In genomic region chr6:44309092-44309491, GRCh38 we compare ENCODE assay signal across 18 cellular contexts. TPM values are rescaled to one million over a fixed set of nuclear protein-coding genes. Genes with fewer than 3 reads are reported as not detected.
DNase-seq lines count a peak whose midpoint lies in the region; ATAC-seq and TF ChIP-seq lines count a peak whose summit lies in the region.
"Had no signal": no experiment of that assay in that cellular context is flagged by ENCODE, and none has a peak within 500 bp of the region (broad histone marks: within the 10 kb centered on the region; RNA-seq: fewer than 3 reads in every experiment).

No MANE protein-coding gene starts in this region.

- H3K4me3 Mint-ChIP-seq in neural progenitor cell = no peak overlapping the region
- H3K4me3 Mint-ChIP-seq: CD4-positive, alpha-beta T cell had no signal

- H3K9me3 ChIP-seq in IMR-90 (ENCODE audit: control insufficient read depth, insufficient read depth, low read length) (no peaks in the 10 kb centered on the region), neuronal stem cell (replicated peaks in 1 of 2; ENCODE audit: control insufficient read depth in 2 of 2, insufficient read depth in 1 of 2, low read depth in 1 of 2, low read length in 2 of 2) (no peaks in the 10 kb centered on the region), neural progenitor cell (ENCODE audit: low read depth) (no peaks in the 10 kb centered on the region)

- peak overlapping the region; percentile 88 for H3K4ac ChIP-seq in IMR-90 (ENCODE audit: low read depth, low read length)
- no peak overlapping the region for H3K4ac ChIP-seq in neuronal stem cell (ENCODE audit: low read length)

- CTCF ChIA-PET in IMR-90 (lab: Yijun Ruan, JAX) = interaction anchor here (0.7 kb wide), 1 partner anchor 675 kb away, joined by 3 read pairs; no protein-coding TSS in a partner anchor

- intact Hi-C loops in IMR-90 (cut with micrococcal nuclease) = no loop called here

- peaks cover 20 to 24% of the 10 kb centered on the region in 2 experiments for H3K79me1 ChIP-seq in IMR-90 (ENCODE audit: low read depth in 1 of 2, low read length in 2 of 2)
- peaks cover 6% of the 10 kb centered on the region for H3K79me1 ChIP-seq in neuronal stem cell (ENCODE audit: low read depth, low read length)

- POLR2A ChIA-PET in IMR-90 (lab: Charles Lee; ENCODE audit: unreplicated experiment) = no interaction called here

- no peak overlapping the region for H3K27ac Mint-ChIP-seq in neural progenitor cell
- H3K27ac Mint-ChIP-seq: CD4-positive, alpha-beta T cell had no signal

- peak; percentile 92 for DNase-seq in GM04503 (ENCODE audit: low read depth)
- DNase-seq in IMR-90 = peak; percentile 85
- peak; percentile 68 for DNase-seq in epithelial cell of prostate (ENCODE audit: low read depth, low spot score)
- no peak for DNase-seq in neuronal stem cell (ENCODE audit: low spot score)
- DNase-seq in GOT3 (lab: John Stamatoyannopoulos, UW) = no peak
- DNase-seq in neural progenitor cell (ENCODE audit: low spot score) = no peak
- DNase-seq: activated CD8-positive, alpha-beta memory T cell treated with anti-CD3 and anti-CD28 coated beads for 24 hours; activated gamma-delta T cell; CD4-positive, alpha-beta T cell; effector CD8-positive, alpha-beta T cell; HCEC 1CT; NCI-H187 treated with DMSO at 0.1 percent for 48 hours; NCI-H748 treated with DMSO at 0.1 percent for 48 hours; SHP77 had no signal

- H2AK9ac ChIP-seq in IMR-90 (replicated peaks; ENCODE audit: low read depth, low read length, poor library complexity) = peak overlapping the region; percentile 53

- no peak overlapping the region for H2BK15ac ChIP-seq in IMR-90 (ENCODE audit: low read depth, low read length)
- H2BK15ac ChIP-seq in neuronal stem cell (ENCODE audit: low read length) = no peak overlapping the region

- no peaks in the 10 kb centered on the region for H3K9me3 Mint-ChIP-seq in neural progenitor cell
- H3K9me3 Mint-ChIP-seq: CD4-positive, alpha-beta T cell had no signal

- peaks cover 10% of the 10 kb centered on the region for H3K9me1 ChIP-seq in IMR-90 (ENCODE audit: insufficient read depth, low read length)

- no peak for TF ChIP-seq RAD21 in IMR-90 (IDR thresholded peaks at IDR 0.05; ENCODE audit: low read length)

- H3K56ac ChIP-seq in IMR-90 (ENCODE audit: extremely low read depth, insufficient read depth, low read length) = no peak overlapping the region

- dilution Hi-C loops in IMR-90 (cut with HindIII; ENCODE audit: low sequenced_read_pairs, unreplicated experiment) = no loop called here

- H3K27ac ChIP-seq in IMR-90 (ENCODE audit: insufficient read depth, low read length) = peak overlapping the region; percentile 30; the same call in 1 of the 2 replicates
- H3K27ac ChIP-seq in epithelial cell of prostate = peak overlapping the region; percentile 43
- no peak overlapping the region for H3K27ac ChIP-seq in neuronal stem cell (replicated peaks; ENCODE audit: low read length)
- no peak overlapping the region for H3K27ac ChIP-seq in neural progenitor cell

- H3K9ac ChIP-seq in IMR-90 (ENCODE audit: low read depth, low read length) (no peak overlapping the region), neuronal stem cell (ENCODE audit: low read depth, low read length, poor library complexity) (no peak overlapping the region), neural progenitor cell (no peak overlapping the region)

- H3K18ac ChIP-seq in IMR-90 (ENCODE audit: low read depth, low read length) (peak overlapping the region; percentile 64; the same call in 1 of the 2 replicates), neuronal stem cell (ENCODE audit: low read length) (no peak overlapping the region)

- ATAC-seq in IMR-90 (ENCODE audit: low read depth) (peak; percentile 46), HG03095 (IDR thresholded peaks at IDR 0.05; ENCODE audit: unreplicated experiment) (no peak)

- in situ Hi-C loops in IMR-90 (cut with MboI; ENCODE audit: low sequenced_read_pairs) = no loop called here

- H3K27me3 ChIP-seq in IMR-90 (ENCODE audit: control insufficient read depth, insufficient read depth, low read length) (no peaks in the 10 kb centered on the region), neuronal stem cell (ENCODE audit: control insufficient read depth in 3 of 3, insufficient read depth in 3 of 3, low read depth in 1 of 3, low read length in 3 of 3) (no peaks in the 10 kb centered on the region), neural progenitor cell (no peaks in the 10 kb centered on the region)

- H2AK5ac ChIP-seq in IMR-90 (ENCODE audit: low read depth, low read length) = peak overlapping the region; percentile 44; the same call in 1 of the 2 replicates
- no peak overlapping the region for H2AK5ac ChIP-seq in neuronal stem cell (ENCODE audit: low read depth, low read length)

- no peak for TF ChIP-seq POLR2A in IMR-90 (IDR thresholded peaks at IDR 0.05; ENCODE audit: low read depth, low read length)

- H3K23ac ChIP-seq in IMR-90 (ENCODE audit: low read depth, low read length) (peak overlapping the region; percentile 72; the same call in 1 of the 2 replicates), neuronal stem cell (ENCODE audit: low read depth, low read length, poor library complexity) (no peak overlapping the region)

- H3K14ac ChIP-seq in IMR-90 (replicated peaks; ENCODE audit: low read depth, low read length) (peak overlapping the region; percentile 93), neuronal stem cell (ENCODE audit: low read length) (no peak overlapping the region)

- peaks cover 3% of the 10 kb centered on the region for H3F3A ChIP-seq in neural progenitor cell (ENCODE audit: low read depth)

- H3K4me3 ChIP-seq in IMR-90 (ENCODE audit: insufficient read depth, low read depth, low read length) (no peak overlapping the region), neuronal stem cell (ENCODE audit: low read length in 2 of 2) (no peak overlapping the region), neural progenitor cell (no peak overlapping the region)

- peak overlapping the region; percentile 88 for H2BK20ac ChIP-seq in IMR-90 (ENCODE audit: low read depth, low read length)

- TF ChIP-seq CTCF in IMR-90 (conservative IDR thresholded peaks at IDR 0.05; ENCODE audit: low read depth, low read length) = no peak
- TF ChIP-seq CTCF in neural progenitor cell (IDR thresholded peaks at IDR 0.05) = no peak

- H4K8ac ChIP-seq in IMR-90 (ENCODE audit: low read depth in 2 of 2, low read length in 2 of 2) (peak overlapping the region in 1 of 2 experiments; percentile 82; a peak in 3 of 4 replicates), neuronal stem cell (ENCODE audit: low read depth, low read length) (no peak overlapping the region)

- peak overlapping the region; percentile 87; the same call in 1 of the 2 replicates for H4K5ac ChIP-seq in IMR-90 (ENCODE audit: low read depth, low read length)

- H2BK120ac ChIP-seq in IMR-90 (ENCODE audit: low read depth, low read length) (peak overlapping the region; percentile 91), neuronal stem cell (ENCODE audit: low read depth, low read length) (no peak overlapping the region)

- H3K36me3 ChIP-seq in IMR-90 (ENCODE audit: control insufficient read depth, insufficient read depth, low read length) = peaks cover 53% of the 10 kb centered on the region
- peaks cover 63 to 80% of the 10 kb centered on the region in 2 donors for H3K36me3 ChIP-seq in neuronal stem cell (replicated peaks in 1 of 2; ENCODE audit: control insufficient read depth in 2 of 2, insufficient read depth in 2 of 2, low read length in 2 of 2)
- no peaks in the 10 kb centered on the region for H3K36me3 ChIP-seq in neural progenitor cell

- H2BK12ac ChIP-seq in neuronal stem cell (ENCODE audit: low read length) = no peak overlapping the region

- peaks cover 18% of the 10 kb centered on the region for H3K4me1 Mint-ChIP-seq in neural progenitor cell

- peaks cover 18% of the 10 kb centered on the region for H3K79me2 ChIP-seq in neural progenitor cell (ENCODE audit: low read depth)

- H4K20me1 ChIP-seq in IMR-90 (ENCODE audit: insufficient read depth, low read length) (no peaks in the 10 kb centered on the region), neural progenitor cell (ENCODE audit: low read depth) (peaks cover 3% of the 10 kb centered on the region)

- H3K4me2 ChIP-seq in IMR-90 (ENCODE audit: low read depth, low read length) (no peak overlapping the region), neuronal stem cell (ENCODE audit: insufficient read depth, low read length, poor library complexity, severe bottlenecking) (no peak overlapping the region), neural progenitor cell (no peak overlapping the region)

- no peaks in the 10 kb centered on the region for H3K27me3 Mint-ChIP-seq in neural progenitor cell (ENCODE audit: insufficient read depth, low read depth)
- H3K27me3 Mint-ChIP-seq: CD4-positive, alpha-beta T cell had no signal

- H2AFZ ChIP-seq in IMR-90 (replicated peaks; ENCODE audit: low read length, poor library complexity) = no peak overlapping the region
- no peak overlapping the region for H2AFZ ChIP-seq in neuronal stem cell (ENCODE audit: low read length)
- no peak overlapping the region for H2AFZ ChIP-seq in neural progenitor cell (replicated peaks)

- peak overlapping the region; percentile 85 for H4K91ac ChIP-seq in IMR-90 (ENCODE audit: insufficient read depth, low read depth, low read length)
- H4K91ac ChIP-seq in neuronal stem cell (ENCODE audit: low read depth, low read length, poor library complexity) = no peak overlapping the region

- H3K36me3 Mint-ChIP-seq in neural progenitor cell = peaks cover 25% of the 10 kb centered on the region

- H3K4me1 ChIP-seq in IMR-90 (ENCODE audit: control insufficient read depth, insufficient read depth, low read length) = peaks cover 8% of the 10 kb centered on the region
- peaks cover 4 to 8% of the 10 kb centered on the region in 2 donors for H3K4me1 ChIP-seq in neuronal stem cell (ENCODE audit: control insufficient read depth in 2 of 2, insufficient read depth in 1 of 2, low read depth in 1 of 2, low read length in 2 of 2)
- peaks cover 3% of the 10 kb centered on the region for H3K4me1 ChIP-seq in neural progenitor cell

- peak overlapping the region; percentile 85 for H2BK5ac ChIP-seq in IMR-90 (ENCODE audit: low read depth, low read length, poor library complexity, severe bottlenecking)
- peak overlapping the region; percentile 58 for H2BK5ac ChIP-seq in neuronal stem cell (ENCODE audit: low read length)

- BruUV-seq in IMR-90 (replicated peaks; lab: Mats Ljungman, UMichigan) = no TSS peak

- no CpG with 5 or more reads among the region's 2 CpGs for WGBS in IMR-90 (ENCODE audit: extremely low coverage in 2 of 2, insufficient read length in 1 of 2), 2 experiments
- WGBS in neuronal stem cell (ENCODE audit: extremely low coverage in 2 of 2, insufficient read length in 2 of 2, insufficient replicate concordance in 1 of 2), 2 donors = no CpG with 5 or more reads among the region's 2 CpGs

RNA-seq across cellular contexts. Expression of gene AARS2, which starts 4.1 kb away (rescaled TPM):
- total RNA-seq in IMR-90 (2012; rRNA removed) (10.4 and 10.8 TPM in 2 replicates), neural progenitor cell (ENCODE audit: low replicate concordance) (16.1 and 29.3 TPM in 2 replicates)
- polyA plus RNA-seq in IMR-90 (2012; rRNA removed) = 9.1 and 10.3 TPM in 2 replicates
- polyA plus RNA-seq in IMR-90 (2012; cell fraction: cytosol; rRNA removed) = 8.0 and 8.9 TPM in 2 replicates
- 15.6 and 29.8 TPM in 2 replicates for polyA plus RNA-seq in IMR-90 (2012; cell fraction: nucleus; rRNA removed; ENCODE audit: low replicate concordance)
- polyA plus RNA-seq in neuronal stem cell (2013, experiment 1 of 2) = 6.0 TPM
- polyA plus RNA-seq in neuronal stem cell (2013, experiment 2 of 2) = 6.0 TPM

RNA-seq across cellular contexts. Expression of gene SPATS1, which starts 33.4 kb away (rescaled TPM):
- not detected in 2 replicates for total RNA-seq in IMR-90 (2012; rRNA removed)
- not detected in 2 replicates for polyA plus RNA-seq in IMR-90 (2012; rRNA removed)
- polyA plus RNA-seq in IMR-90 (2012; cell fraction: cytosol; rRNA removed) = not detected in 2 replicates
- not detected in 2 replicates for polyA plus RNA-seq in IMR-90 (2012; cell fraction: nucleus; rRNA removed; ENCODE audit: low replicate concordance)
- not detected for polyA plus RNA-seq in neuronal stem cell (2013, experiment 1 of 2)
- polyA plus RNA-seq in neuronal stem cell (2013, experiment 2 of 2) = not detected
- total RNA-seq in neural progenitor cell (ENCODE audit: low replicate concordance) = 0.25 TPM in 1 of 2 replicates, not detected in the other
- total RNA-seq: CD4-positive, alpha-beta T cell; kidney epithelial cell; mucosa of gallbladder; pulmonary artery endothelial cell had no signal

RNA-seq across cellular contexts. Expression of gene TMEM151B, which starts 38.8 kb away (rescaled TPM):
- total RNA-seq in IMR-90 (2012; rRNA removed) = not detected in 2 replicates
- polyA plus RNA-seq in IMR-90 (2012; rRNA removed) = not detected in 2 replicates
- polyA plus RNA-seq in IMR-90 (2012; cell fraction: cytosol; rRNA removed) = 0.01 TPM in 1 of 2 replicates, not detected in the other
- 0.06 and 0.15 TPM in 2 replicates for polyA plus RNA-seq in IMR-90 (2012; cell fraction: nucleus; rRNA removed; ENCODE audit: low replicate concordance)
- 3.9 TPM for polyA plus RNA-seq in neuronal stem cell (2013, experiment 1 of 2)
- 3.6 TPM for polyA plus RNA-seq in neuronal stem cell (2013, experiment 2 of 2)
- total RNA-seq in neural progenitor cell (ENCODE audit: low replicate concordance) = 0.13 and 1.4 TPM in 2 replicates
- total RNA-seq: CD4-positive, alpha-beta T cell had no signal

RNA-seq across cellular contexts. Expression of gene NFKBIE, which starts 43.7 kb away (rescaled TPM):
- total RNA-seq in IMR-90 (2012; rRNA removed) (7.5 and 7.9 TPM in 2 replicates), neural progenitor cell (ENCODE audit: low replicate concordance) (5.1 and 15.5 TPM in 2 replicates)
- polyA plus RNA-seq in IMR-90 (2012; rRNA removed) = 13.0 and 16.7 TPM in 2 replicates
- polyA plus RNA-seq in IMR-90 (2012; cell fraction: cytosol; rRNA removed) = 17.6 and 22.6 TPM in 2 replicates
- 14.5 and 23.0 TPM in 2 replicates for polyA plus RNA-seq in IMR-90 (2012; cell fraction: nucleus; rRNA removed; ENCODE audit: low replicate concordance)
- polyA plus RNA-seq in neuronal stem cell (2013, experiment 1 of 2) = 9.5 TPM
- polyA plus RNA-seq in neuronal stem cell (2013, experiment 2 of 2) = 9.0 TPM

RNA-seq across cellular contexts. Expression of gene SLC35B2, which starts 51.8 kb away (rescaled TPM):
- total RNA-seq in IMR-90 (2012; rRNA removed) = 41.7 and 51.4 TPM in 2 replicates
- polyA plus RNA-seq in IMR-90 (2012; rRNA removed) = 89.9 and 94.8 TPM in 2 replicates
- 91.0 and 123 TPM in 2 replicates for polyA plus RNA-seq in IMR-90 (2012; cell fraction: cytosol; rRNA removed)
- 64.5 and 76.3 TPM in 2 replicates for polyA plus RNA-seq in IMR-90 (2012; cell fraction: nucleus; rRNA removed; ENCODE audit: low replicate concordance)
- 42.4 TPM for polyA plus RNA-seq in neuronal stem cell (2013, experiment 1 of 2)
- 41.6 TPM for polyA plus RNA-seq in neuronal stem cell (2013, experiment 2 of 2)
- total RNA-seq in neural progenitor cell (ENCODE audit: low replicate concordance) = 33.9 and 47.0 TPM in 2 replicates

Comparison
In these comparisons a context has a peak if more than half of its experiments do, and no peak if none do; other contexts are left out.
1. DNase-seq: peak in GM04503 (single experiment), IMR-90 (single experiment) and epithelial cell of prostate (single experiment); none in neuronal stem cell (single experiment), GOT3 (single experiment) and neural progenitor cell (single experiment).
2. H3K27ac ChIP-seq: peak in IMR-90 (single experiment) and epithelial cell of prostate (single experiment); none in neuronal stem cell (single experiment) and neural progenitor cell (single experiment).